ENCODE assay signal across 27 cellular contexts in the genomic region with DNA sequence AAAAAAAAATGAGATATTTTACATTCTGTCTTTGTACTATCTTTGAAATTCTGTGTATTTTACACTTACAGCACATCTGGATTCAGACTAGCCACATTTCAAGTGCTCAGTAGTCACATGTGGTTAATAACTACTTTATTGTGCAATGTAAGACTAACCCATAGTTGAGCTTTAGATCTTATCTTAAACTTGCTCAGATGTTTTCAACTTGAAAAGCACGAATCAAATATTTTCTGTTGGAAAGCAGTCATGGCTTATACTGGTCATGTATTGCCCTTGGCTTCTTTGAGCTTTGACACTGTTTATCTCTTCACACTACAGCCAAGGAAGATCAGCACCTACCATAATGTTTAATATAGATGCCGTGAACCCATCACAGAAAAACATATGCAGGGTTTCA. TPM values are rescaled to one million over a fixed set of nuclear protein-coding genes. Genes with fewer than 3 reads are reported as not detected.
DNase-seq lines count a peak whose midpoint lies in the region; ATAC-seq, FAIRE-seq and TF ChIP-seq lines count a peak whose summit lies in the region.
"Had no signal": no experiment of that assay in that cellular context is flagged by ENCODE, and none has a peak within 500 bp of the region (broad histone marks: within the 10 kb centered on the region; RNA-seq: fewer than 3 reads in every experiment).

No MANE protein-coding gene starts in this region.

- H2AFZ ChIP-seq in astrocyte (ENCODE audit: low read depth, low read length), result no peak overlapping the region
- H2AFZ ChIP-seq: PC-9 had no signal

- peaks cover 12% of the 10 kb centered on the region for H3K4me1 ChIP-seq in astrocyte (ENCODE audit: insufficient read depth, low read length)
- H3K4me1 ChIP-seq: SJCRH30 had no signal

- H3K79me2 ChIP-seq in astrocyte (ENCODE audit: insufficient read depth, low read length), result peaks cover 88% of the 10 kb centered on the region

- FAIRE-seq in astrocyte (lab: Jason Lieb, UNC), result no peak
- FAIRE-seq: GM18507 had no signal

- intact Hi-C loops in activated CD4-positive, alpha-beta T cell treated with anti-CD3 and anti-CD28 coated beads, Interleukin-2, amount 10 ng/mL, durations not matched to agents 24 days and 14 days (cut with micrococcal nuclease), result no loop called here
- intact Hi-C loops in posterior cingulate gyrus (cut with DNase I), result no loop called here

- H3K9ac ChIP-seq in astrocyte (ENCODE audit: low read length), result no peak overlapping the region

- H3K27me3 Mint-ChIP-seq in HFFc6 (ENCODE audit: insufficient read depth) (peaks cover 5% of the 10 kb centered on the region; the same call in 1 of the 2 replicates), astrocyte (ENCODE audit: low read depth, unreplicated experiment) (no peaks in the 10 kb centered on the region)
- H3K27me3 Mint-ChIP-seq in activated CD4-positive, alpha-beta T cell treated with anti-CD3 and anti-CD28 coated beads, Interleukin-2, amount 10 ng/mL, durations not matched to agents 24 days and 14 days, result no peaks in the 10 kb centered on the region
- H3K27me3 Mint-ChIP-seq: progenitor cell of endocrine pancreas had no signal

- H3K4me1 Mint-ChIP-seq in HFFc6 (ENCODE audit: low read depth) (peaks cover 46% of the 10 kb centered on the region), astrocyte (ENCODE audit: low read depth, unreplicated experiment) (peaks cover 10% of the 10 kb centered on the region)
- H3K4me1 Mint-ChIP-seq in activated CD4-positive, alpha-beta T cell treated with anti-CD3 and anti-CD28 coated beads, Interleukin-2, amount 10 ng/mL, durations not matched to agents 24 days and 14 days, result peaks cover 22% of the 10 kb centered on the region

- no peak for TF ChIP-seq POLR2A in GM18505 (IDR thresholded peaks at IDR 0.05; ENCODE audit: borderline replicate concordance, extremely low read depth, insufficient read depth, insufficient read length)

- no peak overlapping the region for H3K27ac Mint-ChIP-seq in HFFc6
- no peak overlapping the region for H3K27ac Mint-ChIP-seq in astrocyte (ENCODE audit: unreplicated experiment)
- H3K27ac Mint-ChIP-seq in activated CD4-positive, alpha-beta T cell treated with anti-CD3 and anti-CD28 coated beads, Interleukin-2, amount 10 ng/mL, durations not matched to agents 24 days and 14 days, result no peak overlapping the region
- H3K27ac Mint-ChIP-seq: activated naive CD8-positive, alpha-beta T cell treated with anti-CD3 and anti-CD28 coated beads for 36 hours; activated T-helper 2 cell treated with anti-CD3 and anti-CD28 coated beads, Interferon-gamma antibody, Interleukin-2, Interleukin-4, amounts not matched to agents 10 μg/mL and 5 μg/mL and 100 μg/mL, durations not matched to agents 14 hours and 24 hours and 36 hours; mesothelial cell of epicardium; nephron; progenitor cell of endocrine pancreas; T-helper 1 cell treated with Interleukin-12 subunit alpha and Interleukin-12 subunit beta and Interleukin-4 antibody, amounts not matched to agents 30 μg/mL and 1 μg/mL, for 36 hours had no signal

- H3K36me3 Mint-ChIP-seq in HFFc6 (ENCODE audit: low read depth), result peaks cover 29% of the 10 kb centered on the region
- H3K36me3 Mint-ChIP-seq in astrocyte (ENCODE audit: low read depth, unreplicated experiment), result peaks cover 4% of the 10 kb centered on the region
- peaks cover 49% of the 10 kb centered on the region for H3K36me3 Mint-ChIP-seq in activated CD4-positive, alpha-beta T cell treated with anti-CD3 and anti-CD28 coated beads, Interleukin-2, amount 10 ng/mL, durations not matched to agents 24 days and 14 days (ENCODE audit: low read depth)

- H3K9me3 Mint-ChIP-seq in HFFc6 (no peaks in the 10 kb centered on the region), astrocyte (ENCODE audit: unreplicated experiment) (no peaks in the 10 kb centered on the region)
- H3K9me3 Mint-ChIP-seq in activated CD4-positive, alpha-beta T cell treated with anti-CD3 and anti-CD28 coated beads, Interleukin-2, amount 10 ng/mL, durations not matched to agents 24 days and 14 days, result no peaks in the 10 kb centered on the region
- H3K9me3 Mint-ChIP-seq: activated naive CD8-positive, alpha-beta T cell treated with anti-CD3 and anti-CD28 coated beads for 36 hours; activated T-helper 2 cell treated with anti-CD3 and anti-CD28 coated beads, Interferon-gamma antibody, Interleukin-2, Interleukin-4, amounts not matched to agents 10 μg/mL and 5 μg/mL and 100 μg/mL, durations not matched to agents 14 hours and 24 hours and 36 hours; mesothelial cell of epicardium; nephron; T-helper 1 cell treated with Interleukin-12 subunit alpha and Interleukin-12 subunit beta and Interleukin-4 antibody, amounts not matched to agents 30 μg/mL and 1 μg/mL, for 36 hours had no signal

- H3K4me2 ChIP-seq in astrocyte (ENCODE audit: low read length), result no peak overlapping the region
- H3K4me2 ChIP-seq: PC-9 had no signal

- TF ChIP-seq CTCF in HFFc6 (IDR thresholded peaks at IDR 0.05) (no peak), astrocyte (IDR thresholded peaks at IDR 0.05; ENCODE audit: insufficient read depth, low read depth, low read length) (no peak), fibroblast of villous mesenchyme (IDR thresholded peaks at IDR 0.05; ENCODE audit: insufficient read depth, low read depth, low read length) (no peak)

- H3K9me3 ChIP-seq in astrocyte (ENCODE audit: insufficient read depth, low read depth, low read length), result no peaks in the 10 kb centered on the region
- H3K9me3 ChIP-seq: SJCRH30, tibial artery had no signal

- DNase-seq in AG20443 (ENCODE audit: low spot score) (peak; percentile 19), HFFc6 (peak; percentile 77), astrocyte (ENCODE audit: low read depth) (peak; percentile 25), fibroblast of villous mesenchyme (ENCODE audit: low read depth) (peak; percentile 89), posterior cingulate gyrus (no peak), NCI-H1417 treated with DMSO at 0.1 percent for 48 hours (lab: John Stamatoyannopoulos, UW) (no peak)
- no peak for DNase-seq in activated CD4-positive, alpha-beta T cell treated with anti-CD3 and anti-CD28 coated beads, Interleukin-2, amount 10 ng/mL, durations not matched to agents 24 days and 14 days
- DNase-seq: activated CD4-positive, alpha-beta T cell treated with anti-CD3 and anti-CD28 coated beads, Interleukin-2, amount 50 U/mL, for 1 hour; activated naive CD8-positive, alpha-beta T cell treated with anti-CD3 and anti-CD28 coated beads for 36 hours; AML-193; cortex of kidney; DND-41; MM.1S; NCI-H2029; NCI-H345; PC-9; SJCRH30; stimulated activated CD4-positive, alpha-beta T cell treated with anti-CD3 and anti-CD28 coated beads, Interleukin-2, amount 100 ng/mL, for 24 hours; stimulated activated naive CD8-positive, alpha-beta T cell treated with anti-CD3 and anti-CD28 coated beads, Interleukin-15, Interleukin-2, amounts not matched to agents 100 U/mL and 50 U/mL, for 24 hours; tibial artery had no signal

- no peak for ATAC-seq in GM18505 (IDR thresholded peaks at IDR 0.05; ENCODE audit: unreplicated experiment)
- ATAC-seq: stimulated activated naive CD8-positive, alpha-beta T cell treated with anti-CD3 and anti-CD28 coated beads, Interleukin-15, Interleukin-2, amounts not matched to agents 100 U/mL and 50 U/mL, for 24 hours had no signal

- no peak overlapping the region for H3K4me3 Mint-ChIP-seq in HFFc6
- no peak overlapping the region for H3K4me3 Mint-ChIP-seq in astrocyte (ENCODE audit: unreplicated experiment)
- H3K4me3 Mint-ChIP-seq in activated CD4-positive, alpha-beta T cell treated with anti-CD3 and anti-CD28 coated beads, Interleukin-2, amount 10 ng/mL, durations not matched to agents 24 days and 14 days, result no peak overlapping the region
- H3K4me3 Mint-ChIP-seq: activated naive CD8-positive, alpha-beta T cell treated with anti-CD3 and anti-CD28 coated beads for 36 hours; mesothelial cell of epicardium; T-helper 1 cell treated with Interleukin-12 subunit alpha and Interleukin-12 subunit beta and Interleukin-4 antibody, amounts not matched to agents 30 μg/mL and 1 μg/mL, for 36 hours had no signal

- H3K4me3 ChIP-seq in astrocyte (ENCODE audit: insufficient read depth, low read depth, low read length), result no peak overlapping the region
- no peak overlapping the region for H3K4me3 ChIP-seq in fibroblast of villous mesenchyme (ENCODE audit: low read depth, low read length)
- H3K4me3 ChIP-seq: PC-9, SJCRH30, tibial artery had no signal

- no peaks in the 10 kb centered on the region for H3K27me3 ChIP-seq in astrocyte (ENCODE audit: insufficient read depth, low read length)
- H3K27me3 ChIP-seq: SJCRH30, tibial artery had no signal

- no peak overlapping the region for H3K27ac ChIP-seq in astrocyte (ENCODE audit: low read depth, low read length)
- H3K27ac ChIP-seq: PC-9, SJCRH30, tibial artery had no signal

- peaks cover 12% of the 10 kb centered on the region for H3K36me3 ChIP-seq in astrocyte (ENCODE audit: insufficient read depth, low read length)

- H4K20me1 ChIP-seq in astrocyte (ENCODE audit: insufficient read depth, low read length), result peaks cover 33% of the 10 kb centered on the region

RNA-seq across cellular contexts. Expression of a gene that starts 4.3 kb away (rescaled TPM):
- total RNA-seq in HFFc6 (2021; fragmentation: NEBNext Ultra II Directional; extraction: Animal tissue kit (Norgen Biotek cat#: 25700)), result 10 to 100 TPM; 69.2 to 77.3 (median 73.0) TPM
- total RNA-seq in astrocyte, result 49.4 and 54.6 TPM in 2 replicates
- total RNA-seq in fibroblast of villous mesenchyme, result 54.4 and 59.6 TPM in 2 replicates
- total RNA-seq in activated CD4-positive, alpha-beta T cell treated with anti-CD3 and anti-CD28 coated beads, Interleukin-2, amount 10 ng/mL, durations not matched to agents 24 days and 14 days, result 98.5 and 106 TPM in 2 replicates

Comparison
In these comparisons a context has a peak if more than half of its experiments do, and no peak if none do; other contexts are left out.
1. DNase-seq: peak in AG20443 (single experiment), HFFc6 (single experiment), astrocyte (single experiment) and fibroblast of villous mesenchyme (single experiment); none in activated CD4-positive, alpha-beta T cell treated with anti-CD3 and anti-CD28 coated beads, Interleukin-2, amount 10 ng/mL, durations not matched to agents 24 days and 14 days (single experiment), posterior cingulate gyrus (0 of 10) and NCI-H1417 treated with DMSO at 0.1 percent for 48 hours (single experiment).